In genomic region chrX:1451676-1452496, GRCh38 we compare ENCODE assay signal across 8 cellular contexts. TPM values are rescaled to one million over a fixed set of nuclear protein-coding genes. Genes with fewer than 3 reads are reported as not detected.
DNase-seq lines count a peak whose midpoint lies in the region; ATAC-seq and TF ChIP-seq lines count a peak whose summit lies in the region.

No MANE protein-coding gene starts in this region.

- H3K9me3 ChIP-seq in mesodermal cell (ENCODE audit: control insufficient read depth, low read length) (peaks cover 5% of the 10 kb centered on the region), aorta (ENCODE audit: control insufficient read depth, low read length) (no peaks in the 10 kb centered on the region)

- intact Hi-C loops in aorta (cut with DNase I) = loop anchor here (5.0 to 10.0 kb wide), 4 partner anchors 60 to 1363 kb away; partner anchors contain the start of genes AKAP17A (in 2 of the 2) and SLC25A6 (in 1 of the 2)

- peak overlapping the region; percentile 93 to 98 for H3K4me3 ChIP-seq in cardiac fibroblast (replicated peaks in 1 of 2; ENCODE audit: low read depth in 2 of 2, low read length in 2 of 2)
- H3K4me3 ChIP-seq in mesodermal cell (ENCODE audit: extremely low read depth, insufficient read depth, low read length, poor library complexity, severe bottlenecking) = peak overlapping the region; percentile 95
- peak overlapping the region; percentile 73 to 76 for H3K4me3 ChIP-seq in aorta (ENCODE audit: low read length in 2 of 2)

- H3K36me3 ChIP-seq in mesodermal cell (ENCODE audit: control insufficient read depth, insufficient read depth, low read length) = peaks cover 18% of the 10 kb centered on the region
- H3K36me3 ChIP-seq in aorta (ENCODE audit: control insufficient read depth in 1 of 2, insufficient read depth in 2 of 2, low read length in 1 of 2) = no peaks in the 10 kb centered on the region

- no peak overlapping the region for H3K27ac ChIP-seq in mesodermal cell (ENCODE audit: low read depth, low read length, severe bottlenecking)
- H3K27ac ChIP-seq in aorta (ENCODE audit: low read depth in 1 of 2, low read length in 2 of 2) = no peak overlapping the region

- peak; percentile 26 for DNase-seq in stimulated activated CD4-positive, alpha-beta T cell treated with anti-CD3 and anti-CD28 coated beads, Interleukin-1b, Interleukin-23, amount 100 ng/mL, for 48 hours
- no peak for DNase-seq in stimulated activated CD4-positive, alpha-beta T cell treated with anti-CD3 and anti-CD28 coated beads, Interleukin-2, amount 100 ng/mL, for 24 hours
- DNase-seq in cardiac fibroblast (ENCODE audit: low read depth in 2 of 2) (no peak), aorta (peak in 1 of 2 donors; percentile 64), COR-L47 (lab: John Stamatoyannopoulos, UW) (no peak), SHP77 treated with DMSO at 0.1 percent for 48 hours (lab: John Stamatoyannopoulos, UW) (no peak)

- 16 to 18% methylated on average over 13 to 18 of the region's 23 CpGs for WGBS in mesodermal cell (ENCODE audit: insufficient coverage in 2 of 2), 2 experiments
- WGBS in aorta, 2 donors = 22 to 30% methylated on average over 23 of the region's 23 CpGs

- H3K27me3 ChIP-seq in aorta (ENCODE audit: control insufficient read depth in 1 of 2, insufficient read depth in 2 of 2, low read length in 1 of 2) = no peaks in the 10 kb centered on the region

- H3K4me1 ChIP-seq in mesodermal cell (ENCODE audit: control insufficient read depth, insufficient read depth, low read length, poor library complexity, severe bottlenecking) = peaks cover 4% of the 10 kb centered on the region
- no peaks in the 10 kb centered on the region for H3K4me1 ChIP-seq in aorta (ENCODE audit: control insufficient read depth in 1 of 2, insufficient read depth in 2 of 2, low read length in 2 of 2)

- TF ChIP-seq CTCF in cardiac fibroblast (IDR thresholded peaks at IDR 0.05; ENCODE audit: low read depth, low read length) = no peak

- ATAC-seq in aorta (ENCODE audit: low FRiP score) = no peak
- no peak for ATAC-seq in HG02885 (IDR thresholded peaks at IDR 0.05; ENCODE audit: poor library complexity, unreplicated experiment)

RNA-seq across cellular contexts. Expression of gene ASMTL, which starts 0.8 kb away (rescaled TPM):
- 58.7 TPM for polyA plus RNA-seq in mesodermal cell (2013, experiment 1 of 2)
- 48.4 TPM for polyA plus RNA-seq in mesodermal cell (2013, experiment 2 of 2)
- total RNA-seq in aorta = 10 to 100 TPM; 31.3 to 32.3 TPM
- 10 to 100 TPM; 26.7 to 56.1 TPM for polyA plus RNA-seq in aorta

RNA-seq across cellular contexts. Expression of gene SLC25A6, which starts 60.0 kb away (rescaled TPM):
- 448 TPM for polyA plus RNA-seq in mesodermal cell (2013, experiment 1 of 2)
- polyA plus RNA-seq in mesodermal cell (2013, experiment 2 of 2) = 385 TPM
- total RNA-seq in aorta = 100 to 1,000 TPM; 207 to 212 TPM
- polyA plus RNA-seq in aorta = 100 to 1,000 TPM; 316 to 348 TPM
